In the genomic region with DNA sequence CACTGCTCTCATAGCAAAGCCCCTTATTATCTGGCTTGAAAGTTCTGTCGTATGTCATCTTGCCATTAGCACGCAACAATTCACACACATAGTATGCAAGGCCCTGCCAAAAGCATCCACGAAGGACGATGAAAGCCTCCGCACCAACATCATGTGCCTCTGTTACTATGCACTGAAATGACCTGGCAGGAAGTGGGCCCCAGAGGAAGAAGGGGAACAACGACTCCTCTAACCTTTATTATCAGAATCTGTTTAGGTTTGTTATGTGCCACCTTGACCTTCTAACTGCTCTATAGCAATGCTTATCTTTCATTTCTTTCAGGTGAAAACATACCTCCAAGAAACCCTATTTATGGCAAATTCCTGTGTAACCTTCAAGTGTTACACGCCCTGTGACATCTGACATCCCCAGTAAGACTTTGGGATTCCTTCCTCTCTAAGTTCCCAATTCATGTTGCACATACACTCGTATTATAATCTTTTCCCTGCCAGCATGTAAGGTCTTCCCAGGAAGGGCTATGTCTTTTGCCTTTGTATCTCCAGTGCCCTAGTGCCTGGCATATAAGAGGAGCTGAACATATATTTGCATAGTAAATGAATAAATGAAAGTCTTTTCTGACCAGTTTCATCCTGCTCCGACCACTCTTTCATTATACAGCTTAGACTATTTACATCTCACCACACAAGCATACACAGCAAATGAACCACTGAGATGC, we compare ENCODE assay signal across 1 cellular context.
TF ChIP-seq lines count a peak whose summit lies in the region.

No MANE protein-coding gene starts in this region.

TF ChIP-seq in K562, 482 proteins besides CTCF, POLR2A, EP300 and RAD21 (continued from another document and continues in another):
- TF ChIP-seq, protein P1, sequence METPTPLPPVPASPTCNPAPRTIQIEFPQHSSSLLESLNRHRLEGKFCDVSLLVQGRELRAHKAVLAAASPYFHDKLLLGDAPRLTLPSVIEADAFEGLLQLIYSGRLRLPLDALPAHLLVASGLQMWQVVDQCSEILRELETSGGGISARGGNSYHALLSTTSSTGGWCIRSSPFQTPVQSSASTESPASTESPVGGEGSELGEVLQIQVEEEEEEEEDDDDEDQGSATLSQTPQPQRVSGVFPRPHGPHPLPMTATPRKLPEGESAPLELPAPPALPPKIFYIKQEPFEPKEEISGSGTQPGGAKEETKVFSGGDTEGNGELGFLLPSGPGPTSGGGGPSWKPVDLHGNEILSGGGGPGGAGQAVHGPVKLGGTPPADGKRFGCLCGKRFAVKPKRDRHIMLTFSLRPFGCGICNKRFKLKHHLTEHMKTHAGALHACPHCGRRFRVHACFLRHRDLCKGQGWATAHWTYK (CRISPR knock-in tag; IDR thresholded peaks at IDR 0.05) = 0 out of 2 replicates have a peak, but pooled peaks have one; percentile 54
- TF ChIP-seq, protein P2, sequence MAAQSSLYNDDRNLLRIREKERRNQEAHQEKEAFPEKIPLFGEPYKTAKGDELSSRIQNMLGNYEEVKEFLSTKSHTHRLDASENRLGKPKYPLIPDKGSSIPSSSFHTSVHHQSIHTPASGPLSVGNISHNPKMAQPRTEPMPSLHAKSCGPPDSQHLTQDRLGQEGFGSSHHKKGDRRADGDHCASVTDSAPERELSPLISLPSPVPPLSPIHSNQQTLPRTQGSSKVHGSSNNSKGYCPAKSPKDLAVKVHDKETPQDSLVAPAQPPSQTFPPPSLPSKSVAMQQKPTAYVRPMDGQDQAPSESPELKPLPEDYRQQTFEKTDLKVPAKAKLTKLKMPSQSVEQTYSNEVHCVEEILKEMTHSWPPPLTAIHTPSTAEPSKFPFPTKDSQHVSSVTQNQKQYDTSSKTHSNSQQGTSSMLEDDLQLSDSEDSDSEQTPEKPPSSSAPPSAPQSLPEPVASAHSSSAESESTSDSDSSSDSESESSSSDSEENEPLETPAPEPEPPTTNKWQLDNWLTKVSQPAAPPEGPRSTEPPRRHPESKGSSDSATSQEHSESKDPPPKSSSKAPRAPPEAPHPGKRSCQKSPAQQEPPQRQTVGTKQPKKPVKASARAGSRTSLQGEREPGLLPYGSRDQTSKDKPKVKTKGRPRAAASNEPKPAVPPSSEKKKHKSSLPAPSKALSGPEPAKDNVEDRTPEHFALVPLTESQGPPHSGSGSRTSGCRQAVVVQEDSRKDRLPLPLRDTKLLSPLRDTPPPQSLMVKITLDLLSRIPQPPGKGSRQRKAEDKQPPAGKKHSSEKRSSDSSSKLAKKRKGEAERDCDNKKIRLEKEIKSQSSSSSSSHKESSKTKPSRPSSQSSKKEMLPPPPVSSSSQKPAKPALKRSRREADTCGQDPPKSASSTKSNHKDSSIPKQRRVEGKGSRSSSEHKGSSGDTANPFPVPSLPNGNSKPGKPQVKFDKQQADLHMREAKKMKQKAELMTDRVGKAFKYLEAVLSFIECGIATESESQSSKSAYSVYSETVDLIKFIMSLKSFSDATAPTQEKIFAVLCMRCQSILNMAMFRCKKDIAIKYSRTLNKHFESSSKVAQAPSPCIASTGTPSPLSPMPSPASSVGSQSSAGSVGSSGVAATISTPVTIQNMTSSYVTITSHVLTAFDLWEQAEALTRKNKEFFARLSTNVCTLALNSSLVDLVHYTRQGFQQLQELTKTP (IDR thresholded peaks at IDR 0.05; ENCODE audit: low read depth in 1 of 2, partially characterized antibody in 2 of 2) = peak in 1 of 2 experiments; percentile 53
- TF ChIP-seq, protein P3, sequence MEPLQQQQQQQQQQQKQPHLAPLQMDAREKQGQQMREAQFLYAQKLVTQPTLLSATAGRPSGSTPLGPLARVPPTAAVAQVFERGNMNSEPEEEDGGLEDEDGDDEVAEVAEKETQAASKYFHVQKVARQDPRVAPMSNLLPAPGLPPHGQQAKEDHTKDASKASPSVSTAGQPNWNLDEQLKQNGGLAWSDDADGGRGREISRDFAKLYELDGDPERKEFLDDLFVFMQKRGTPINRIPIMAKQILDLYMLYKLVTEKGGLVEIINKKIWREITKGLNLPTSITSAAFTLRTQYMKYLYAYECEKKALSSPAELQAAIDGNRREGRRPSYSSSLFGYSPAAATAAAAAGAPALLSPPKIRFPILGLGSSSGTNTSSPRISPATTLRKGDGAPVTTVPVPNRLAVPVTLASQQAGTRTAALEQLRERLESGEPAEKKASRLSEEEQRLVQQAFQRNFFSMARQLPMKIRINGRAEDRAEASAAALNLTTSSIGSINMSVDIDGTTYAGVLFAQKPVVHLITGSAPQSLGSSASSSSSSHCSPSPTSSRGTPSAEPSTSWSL (CRISPR knock-in tag; IDR thresholded peaks at IDR 0.05; ENCODE audit: borderline replicate concordance) = no peak
- TF ChIP-seq, protein P4, sequence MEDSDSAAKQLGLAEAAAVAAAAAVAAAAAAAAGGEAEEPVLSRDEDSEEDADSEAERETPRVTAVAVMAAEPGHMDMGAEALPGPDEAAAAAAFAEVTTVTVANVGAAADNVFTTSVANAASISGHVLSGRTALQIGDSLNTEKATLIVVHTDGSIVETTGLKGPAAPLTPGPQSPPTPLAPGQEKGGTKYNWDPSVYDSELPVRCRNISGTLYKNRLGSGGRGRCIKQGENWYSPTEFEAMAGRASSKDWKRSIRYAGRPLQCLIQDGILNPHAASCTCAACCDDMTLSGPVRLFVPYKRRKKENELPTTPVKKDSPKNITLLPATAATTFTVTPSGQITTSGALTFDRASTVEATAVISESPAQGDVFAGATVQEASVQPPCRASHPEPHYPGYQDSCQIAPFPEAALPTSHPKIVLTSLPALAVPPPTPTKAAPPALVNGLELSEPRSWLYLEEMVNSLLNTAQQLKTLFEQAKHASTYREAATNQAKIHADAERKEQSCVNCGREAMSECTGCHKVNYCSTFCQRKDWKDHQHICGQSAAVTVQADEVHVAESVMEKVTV (CRISPR knock-in tag; IDR thresholded peaks at IDR 0.05) = no peak
- TF ChIP-seq FOXK1 (CRISPR knock-in tag; IDR thresholded peaks at IDR 0.05; ENCODE audit: borderline replicate concordance) (no peak), CBFA2T3 (IDR thresholded peaks at IDR 0.05) (peak; percentile 5; the same call in 1 of the 2 replicates), RBM15 (IDR thresholded peaks at IDR 0.05; ENCODE audit: insufficient read depth, low read length) (no peak), BCL6 (CRISPR knock-in tag; IDR thresholded peaks at IDR 0.05) (no peak), HDAC8 (tag; IDR thresholded peaks at IDR 0.05) (no peak), ZC3H11A (IDR thresholded peaks at IDR 0.05; ENCODE audit: low read depth, low read length) (no peak), ETV6 (IDR thresholded peaks at IDR 0.05; ENCODE audit: borderline replicate concordance in 1 of 2, low read depth in 2 of 2, low read length in 1 of 2) (no peak), ETV6 (CRISPR knock-in tag; IDR thresholded peaks at IDR 0.05; ENCODE audit: borderline replicate concordance) (no peak), DNMT1 (IDR thresholded peaks at IDR 0.05) (no peak), TOE1 (IDR thresholded peaks at IDR 0.05; ENCODE audit: borderline replicate concordance) (no peak), TOE1 (CRISPR knock-in tag; IDR thresholded peaks at IDR 0.05; ENCODE audit: borderline replicate concordance, low read depth) (no peak), SMAD4 (CRISPR knock-in tag; conservative IDR thresholded peaks at IDR 0.05) (peak; percentile 40; the same call in 1 of the 2 replicates), FOS (IDR thresholded peaks at IDR 0.05; ENCODE audit: extremely low read depth, insufficient read length) (no peak), HDAC2 (IDR thresholded peaks at IDR 0.05) (0 out of 2 replicates have a peak, but pooled peaks have one; percentile 35), NFIC (IDR thresholded peaks at IDR 0.05) (0 out of 2 replicates have a peak, but pooled peaks have one; percentile 17), CBFB (CRISPR knock-in tag; IDR thresholded peaks at IDR 0.05) (no peak), NCOA4 (IDR thresholded peaks at IDR 0.05; ENCODE audit: partially characterized antibody) (no peak), ZNF217 (CRISPR knock-in tag; IDR thresholded peaks at IDR 0.05) (no peak), KDM2B (CRISPR knock-in tag; IDR thresholded peaks at IDR 0.05) (no peak), CEBPB (tag; IDR thresholded peaks at IDR 0.05) (no peak), TFAM (CRISPR knock-in tag; conservative IDR thresholded peaks at IDR 0.05) (no peak), FOXK2 (conservative IDR thresholded peaks at IDR 0.05 in 1 of 2, IDR thresholded peaks at IDR 0.05 in 1 of 2; ENCODE audit: low read depth in 2 of 2) (no peak), RAD51 (IDR thresholded peaks at IDR 0.05; ENCODE audit: borderline replicate concordance, low read depth) (0 out of 2 replicates have a peak, but pooled peaks have one; percentile 17), NFATC3 (IDR thresholded peaks at IDR 0.05) (no peak), RNF2 (IDR thresholded peaks at IDR 0.05) (no peak), C11orf30 (IDR thresholded peaks at IDR 0.05; ENCODE audit: low read depth) (no peak), POLR2AphosphoS5 (IDR thresholded peaks at IDR 0.05; ENCODE audit: control insufficient read depth, insufficient read depth, low read depth, low read length) (no peak)
- TF ChIP-seq, protein P5, sequence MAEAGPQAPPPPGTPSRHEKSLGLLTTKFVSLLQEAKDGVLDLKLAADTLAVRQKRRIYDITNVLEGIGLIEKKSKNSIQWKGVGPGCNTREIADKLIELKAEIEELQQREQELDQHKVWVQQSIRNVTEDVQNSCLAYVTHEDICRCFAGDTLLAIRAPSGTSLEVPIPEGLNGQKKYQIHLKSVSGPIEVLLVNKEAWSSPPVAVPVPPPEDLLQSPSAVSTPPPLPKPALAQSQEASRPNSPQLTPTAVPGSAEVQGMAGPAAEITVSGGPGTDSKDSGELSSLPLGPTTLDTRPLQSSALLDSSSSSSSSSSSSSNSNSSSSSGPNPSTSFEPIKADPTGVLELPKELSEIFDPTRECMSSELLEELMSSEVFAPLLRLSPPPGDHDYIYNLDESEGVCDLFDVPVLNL (CRISPR knock-in tag; IDR thresholded peaks at IDR 0.05; ENCODE audit: low read depth) = no peak
- TF ChIP-seq, protein P6, sequence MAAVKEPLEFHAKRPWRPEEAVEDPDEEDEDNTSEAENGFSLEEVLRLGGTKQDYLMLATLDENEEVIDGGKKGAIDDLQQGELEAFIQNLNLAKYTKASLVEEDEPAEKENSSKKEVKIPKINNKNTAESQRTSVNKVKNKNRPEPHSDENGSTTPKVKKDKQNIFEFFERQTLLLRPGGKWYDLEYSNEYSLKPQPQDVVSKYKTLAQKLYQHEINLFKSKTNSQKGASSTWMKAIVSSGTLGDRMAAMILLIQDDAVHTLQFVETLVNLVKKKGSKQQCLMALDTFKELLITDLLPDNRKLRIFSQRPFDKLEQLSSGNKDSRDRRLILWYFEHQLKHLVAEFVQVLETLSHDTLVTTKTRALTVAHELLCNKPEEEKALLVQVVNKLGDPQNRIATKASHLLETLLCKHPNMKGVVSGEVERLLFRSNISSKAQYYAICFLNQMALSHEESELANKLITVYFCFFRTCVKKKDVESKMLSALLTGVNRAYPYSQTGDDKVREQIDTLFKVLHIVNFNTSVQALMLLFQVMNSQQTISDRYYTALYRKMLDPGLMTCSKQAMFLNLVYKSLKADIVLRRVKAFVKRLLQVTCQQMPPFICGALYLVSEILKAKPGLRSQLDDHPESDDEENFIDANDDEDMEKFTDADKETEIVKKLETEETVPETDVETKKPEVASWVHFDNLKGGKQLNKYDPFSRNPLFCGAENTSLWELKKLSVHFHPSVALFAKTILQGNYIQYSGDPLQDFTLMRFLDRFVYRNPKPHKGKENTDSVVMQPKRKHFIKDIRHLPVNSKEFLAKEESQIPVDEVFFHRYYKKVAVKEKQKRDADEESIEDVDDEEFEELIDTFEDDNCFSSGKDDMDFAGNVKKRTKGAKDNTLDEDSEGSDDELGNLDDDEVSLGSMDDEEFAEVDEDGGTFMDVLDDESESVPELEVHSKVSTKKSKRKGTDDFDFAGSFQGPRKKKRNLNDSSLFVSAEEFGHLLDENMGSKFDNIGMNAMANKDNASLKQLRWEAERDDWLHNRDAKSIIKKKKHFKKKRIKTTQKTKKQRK (IDR thresholded peaks at IDR 0.05; ENCODE audit: borderline replicate concordance, low read depth, low read length) = no peak
- TF ChIP-seq, protein P7, sequence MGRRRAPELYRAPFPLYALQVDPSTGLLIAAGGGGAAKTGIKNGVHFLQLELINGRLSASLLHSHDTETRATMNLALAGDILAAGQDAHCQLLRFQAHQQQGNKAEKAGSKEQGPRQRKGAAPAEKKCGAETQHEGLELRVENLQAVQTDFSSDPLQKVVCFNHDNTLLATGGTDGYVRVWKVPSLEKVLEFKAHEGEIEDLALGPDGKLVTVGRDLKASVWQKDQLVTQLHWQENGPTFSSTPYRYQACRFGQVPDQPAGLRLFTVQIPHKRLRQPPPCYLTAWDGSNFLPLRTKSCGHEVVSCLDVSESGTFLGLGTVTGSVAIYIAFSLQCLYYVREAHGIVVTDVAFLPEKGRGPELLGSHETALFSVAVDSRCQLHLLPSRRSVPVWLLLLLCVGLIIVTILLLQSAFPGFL (CRISPR knock-in tag; IDR thresholded peaks at IDR 0.05) = no peak
- TF ChIP-seq, protein P8, sequence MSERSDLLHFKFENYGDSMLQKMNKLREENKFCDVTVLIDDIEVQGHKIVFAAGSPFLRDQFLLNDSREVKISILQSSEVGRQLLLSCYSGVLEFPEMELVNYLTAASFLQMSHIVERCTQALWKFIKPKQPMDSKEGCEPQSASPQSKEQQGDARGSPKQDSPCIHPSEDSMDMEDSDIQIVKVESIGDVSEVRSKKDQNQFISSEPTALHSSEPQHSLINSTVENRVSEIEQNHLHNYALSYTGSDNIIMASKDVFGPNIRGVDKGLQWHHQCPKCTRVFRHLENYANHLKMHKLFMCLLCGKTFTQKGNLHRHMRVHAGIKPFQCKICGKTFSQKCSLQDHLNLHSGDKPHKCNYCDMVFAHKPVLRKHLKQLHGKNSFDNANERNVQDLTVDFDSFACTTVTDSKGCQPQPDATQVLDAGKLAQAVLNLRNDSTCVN (CRISPR knock-in tag; IDR thresholded peaks at IDR 0.05) = no peak
- TF ChIP-seq, protein P9, sequence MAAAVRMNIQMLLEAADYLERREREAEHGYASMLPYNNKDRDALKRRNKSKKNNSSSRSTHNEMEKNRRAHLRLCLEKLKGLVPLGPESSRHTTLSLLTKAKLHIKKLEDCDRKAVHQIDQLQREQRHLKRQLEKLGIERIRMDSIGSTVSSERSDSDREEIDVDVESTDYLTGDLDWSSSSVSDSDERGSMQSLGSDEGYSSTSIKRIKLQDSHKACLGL (CRISPR knock-in tag; IDR thresholded peaks at IDR 0.05; ENCODE audit: borderline replicate concordance, poor library complexity, severe bottlenecking) = no peak
- TF ChIP-seq, protein P10, sequence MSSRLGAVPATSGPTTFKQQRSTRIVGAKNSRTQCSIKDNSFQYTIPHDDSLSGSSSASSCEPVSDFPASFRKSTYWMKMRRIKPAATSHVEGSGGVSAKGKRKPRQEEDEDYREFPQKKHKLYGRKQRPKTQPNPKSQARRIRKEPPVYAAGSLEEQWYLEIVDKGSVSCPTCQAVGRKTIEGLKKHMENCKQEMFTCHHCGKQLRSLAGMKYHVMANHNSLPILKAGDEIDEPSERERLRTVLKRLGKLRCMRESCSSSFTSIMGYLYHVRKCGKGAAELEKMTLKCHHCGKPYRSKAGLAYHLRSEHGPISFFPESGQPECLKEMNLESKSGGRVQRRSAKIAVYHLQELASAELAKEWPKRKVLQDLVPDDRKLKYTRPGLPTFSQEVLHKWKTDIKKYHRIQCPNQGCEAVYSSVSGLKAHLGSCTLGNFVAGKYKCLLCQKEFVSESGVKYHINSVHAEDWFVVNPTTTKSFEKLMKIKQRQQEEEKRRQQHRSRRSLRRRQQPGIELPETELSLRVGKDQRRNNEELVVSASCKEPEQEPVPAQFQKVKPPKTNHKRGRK (tag; IDR thresholded peaks at IDR 0.05) = no peak
